17 cellular contexts compared by ENCODE assay signal in genomic region chr3:356947-357346, GRCh38.
DNase-seq lines count a peak whose midpoint lies in the region; ATAC-seq and TF ChIP-seq lines count a peak whose summit lies in the region.
"Had no signal": no experiment of that assay in that cellular context is flagged by ENCODE, and none has a peak within 500 bp of the region (broad histone marks: within the 10 kb centered on the region; RNA-seq: fewer than 3 reads in every experiment).

No MANE protein-coding gene starts in this region.

- H3K4me1 ChIP-seq in Karpas-422 (ENCODE audit: low read length) (peaks cover 62% of the 10 kb centered on the region), left ventricle myocardium inferior (peaks cover 6% of the 10 kb centered on the region), gastrocnemius medialis (peaks cover 23 to 27% of the 10 kb centered on the region in 2 donors), upper lobe of left lung (no peaks in the 10 kb centered on the region)
- H3K4me1 ChIP-seq: SJCRH30 had no signal

- intact Hi-C loops in left ventricle myocardium inferior (cut with micrococcal nuclease): no loop called here
- intact Hi-C loops in gastrocnemius medialis (cut with DNase I; ENCODE audit: low total_unique reads): no loop called here

- H3K4me2 ChIP-seq in Karpas-422 (ENCODE audit: low read depth, low read length, poor library complexity, severe bottlenecking): no peak overlapping the region
- H3K4me2 ChIP-seq: BLaER1 had no signal

- H3K79me2 ChIP-seq in Karpas-422 (ENCODE audit: low read length): no peaks in the 10 kb centered on the region

- H3K36me3 ChIP-seq in Karpas-422 (ENCODE audit: insufficient read depth, low read length): no peaks in the 10 kb centered on the region
- no peaks in the 10 kb centered on the region for H3K36me3 ChIP-seq in left ventricle myocardium inferior
- no peaks in the 10 kb centered on the region for H3K36me3 ChIP-seq in gastrocnemius medialis
- no peaks in the 10 kb centered on the region for H3K36me3 ChIP-seq in upper lobe of left lung
- H3K36me3 ChIP-seq: BLaER1, neutrophil, SJCRH30 had no signal

- 0 out of 2 replicates have a peak overlapping the region, but pooled peaks have one; percentile 42 for H2AFZ ChIP-seq in Karpas-422 (ENCODE audit: low read length)

- 58 to 60% methylated on average over 4 of the region's 4 CpGs for WGBS in upper lobe of left lung, 2 donors

- DNase-seq in Karpas-422 (no peak), NCI-H69 (lab: John Stamatoyannopoulos, UW) (peak; percentile 40), left ventricle myocardium inferior (peak; percentile 24), gastrocnemius medialis (peak; percentile 35 to 52), HPDE6-E6E7 (ENCODE audit: extremely low spot score) (no peak), T-helper 9 cell (no peak), upper lobe of left lung (no peak)
- DNase-seq: activated gamma-delta T cell treated with Interleukin-2 at 50 U/mL for 16 hours; amygdala; HCEC 1CT; mesenchymal stem cell; NCI-H2171; SJCRH30; stimulated activated CD4-positive, alpha-beta T cell treated with anti-CD3 and anti-CD28 coated beads, Interleukin-4, amount 100 ng/mL, for 4 hours had no signal

- H3K9me2 ChIP-seq in Karpas-422 (replicated peaks; ENCODE audit: insufficient read depth, low read length): no peaks in the 10 kb centered on the region

- TF ChIP-seq EP300 in upper lobe of left lung (IDR thresholded peaks at IDR 0.05): no peak

- no peaks in the 10 kb centered on the region for H4K20me1 ChIP-seq in Karpas-422 (ENCODE audit: insufficient read depth, low read depth, low read length)
- H4K20me1 ChIP-seq: BLaER1 had no signal

- in situ Hi-C loops in gastrocnemius medialis (cut with MboI; ENCODE audit: low sequenced_read_pairs in 4 of 4): no loop called here

- no peak overlapping the region for H3K9ac ChIP-seq in Karpas-422 (ENCODE audit: low read length)
- H3K9ac ChIP-seq: BLaER1 had no signal

- ATAC-seq in gastrocnemius medialis (peak; percentile 78 to 88), upper lobe of left lung (ENCODE audit: low FRiP score in 2 of 2) (no peak)
- ATAC-seq: sciatic nerve had no signal

- H3K27me3 ChIP-seq in Karpas-422 (ENCODE audit: low read length) (no peaks in the 10 kb centered on the region), left ventricle myocardium inferior (ENCODE audit: low read depth) (no peaks in the 10 kb centered on the region), gastrocnemius medialis (no peaks in the 10 kb centered on the region), upper lobe of left lung (no peaks in the 10 kb centered on the region)
- H3K27me3 ChIP-seq: BLaER1, neutrophil, SJCRH30 had no signal

- TF ChIP-seq POLR2A in gastrocnemius medialis (IDR thresholded peaks at IDR 0.05) (no peak), upper lobe of left lung (IDR thresholded peaks at IDR 0.05) (no peak)

- H3K9me3 ChIP-seq in Karpas-422 (ENCODE audit: low read length): no peaks in the 10 kb centered on the region
- no peaks in the 10 kb centered on the region for H3K9me3 ChIP-seq in left ventricle myocardium inferior (replicated peaks)
- H3K9me3 ChIP-seq in gastrocnemius medialis: no peaks in the 10 kb centered on the region
- no peaks in the 10 kb centered on the region for H3K9me3 ChIP-seq in upper lobe of left lung
- H3K9me3 ChIP-seq: BLaER1, neutrophil, SJCRH30 had no signal

- TF ChIP-seq CTCF in left ventricle myocardium inferior (IDR thresholded peaks at IDR 0.05; ENCODE audit: borderline replicate concordance) (no peak), gastrocnemius medialis (IDR thresholded peaks at IDR 0.05 in 4 of 5, conservative IDR thresholded peaks at IDR 0.05 in 1 of 5) (no peak), upper lobe of left lung (IDR thresholded peaks at IDR 0.05) (no peak)

- H3K27ac ChIP-seq in Karpas-422 (ENCODE audit: low read length) (peak overlapping the region; percentile 71), left ventricle myocardium inferior (replicated peaks) (peak overlapping the region; percentile 51), gastrocnemius medialis (peak overlapping the region in 1 of 4 donors; percentile 70), upper lobe of left lung (no peak overlapping the region)
- H3K27ac ChIP-seq: BLaER1, neutrophil, SJCRH30 had no signal

- no peak overlapping the region for H3K4me3 ChIP-seq in Karpas-422 (ENCODE audit: low read length)
- no peak overlapping the region for H3K4me3 ChIP-seq in left ventricle myocardium inferior
- H3K4me3 ChIP-seq in gastrocnemius medialis: no peak overlapping the region
- H3K4me3 ChIP-seq in upper lobe of left lung: no peak overlapping the region
- H3K4me3 ChIP-seq: BLaER1, SJCRH30 had no signal

Comparison
In these comparisons a context has a peak if more than half of its experiments do, and no peak if none do; other contexts are left out.
1. DNase-seq: peak in NCI-H69 (single experiment), left ventricle myocardium inferior (single experiment) and gastrocnemius medialis (2 of 2); none in Karpas-422 (single experiment), HPDE6-E6E7 (single experiment), T-helper 9 cell (single experiment) and upper lobe of left lung (0 of 2).
2. H3K27ac ChIP-seq: peak in Karpas-422 (single experiment) and left ventricle myocardium inferior (single experiment); none in upper lobe of left lung (0 of 4).
3. ATAC-seq: peak in gastrocnemius medialis (2 of 2); none in upper lobe of left lung (0 of 2).